15 cellular contexts compared by ENCODE assay signal in the genomic region with DNA sequence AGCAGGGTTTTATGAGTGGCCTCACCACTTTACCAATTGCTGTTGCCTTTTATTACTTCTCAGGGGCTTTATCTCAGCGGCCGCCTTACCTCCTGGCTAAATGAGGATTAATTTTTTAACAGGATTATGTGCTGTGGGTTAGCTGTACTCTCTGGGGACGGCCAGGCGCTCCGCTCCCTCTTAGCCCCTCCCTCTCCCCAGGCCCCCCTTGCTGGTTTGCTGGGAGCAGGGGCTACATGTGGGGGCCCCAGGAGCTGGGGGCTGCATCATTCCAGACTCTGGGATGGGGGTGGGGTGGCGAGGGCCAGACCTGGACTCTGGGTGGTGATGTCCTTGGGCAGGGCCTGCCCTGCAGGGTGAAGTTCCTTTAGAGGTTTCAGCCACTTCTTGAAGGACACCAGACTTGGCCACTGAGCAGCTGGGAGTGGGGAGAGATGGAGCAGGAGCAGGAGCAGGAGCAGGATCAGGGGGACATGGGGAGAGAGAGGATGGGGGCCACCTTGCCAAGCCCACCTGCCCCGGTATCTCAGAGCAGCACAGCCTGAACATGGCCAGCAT.
A peak's percentile ranks its signal among the peaks of the same experiment; 100 is the strongest.
DNase-seq lines count a peak whose midpoint lies in the region; ATAC-seq and TF ChIP-seq lines count a peak whose summit lies in the region.
"Had no signal": no experiment of that assay in that cellular context is flagged by ENCODE, and none has a peak within 500 bp of the region (broad histone marks: within the 10 kb centered on the region; RNA-seq: fewer than 3 reads in every experiment).

No MANE protein-coding gene starts in this region.

- H3K27ac ChIP-seq in right cardiac atrium (ENCODE audit: low read length) (no peak overlapping the region), heart right ventricle (no peak overlapping the region), lung (ENCODE audit: low read depth in 1 of 2, low read length in 1 of 2) (no peak overlapping the region)
- H3K27ac ChIP-seq: uterus had no signal

- intact Hi-C loops in right cardiac atrium (cut with DNase I) (no loop called here), heart right ventricle (cut with DNase I) (loop anchor here in 1 of 10 donors (10.0 kb wide), 1 partner anchor 1899 kb away; no protein-coding TSS in a partner anchor), CD14-positive monocyte (cut with micrococcal nuclease) (loop anchor here in 1 of 2 donors (10.0 kb wide), 1 partner anchor 59 kb away; no protein-coding TSS in a partner anchor)

- H3K4me1 ChIP-seq in right cardiac atrium (ENCODE audit: control insufficient read depth, insufficient read depth, low read length) (no peaks in the 10 kb centered on the region), heart right ventricle (no peaks in the 10 kb centered on the region), lung (ENCODE audit: control insufficient read depth in 2 of 2, insufficient read depth in 2 of 2, low read length in 2 of 2) (peaks cover 0 to 3% of the 10 kb centered on the region in 2 donors)
- H3K4me1 ChIP-seq: uterus had no signal

- H3K4me3 Mint-ChIP-seq in CD14-positive monocyte: no peak overlapping the region
- H3K4me3 Mint-ChIP-seq: effector memory CD8-positive, alpha-beta T cell had no signal

- no peak for TF ChIP-seq CTCF in heart right ventricle (IDR thresholded peaks at IDR 0.05)
- TF ChIP-seq CTCF in lung (IDR thresholded peaks at IDR 0.05; ENCODE audit: control extremely low read depth, extremely low read depth): no peak
- no peak for TF ChIP-seq CTCF in CD14-positive monocyte (IDR thresholded peaks at IDR 0.05)

- 82% methylated on average over 7 of the region's 7 CpGs for WGBS in right cardiac atrium
- 75 to 81% methylated on average over 6 to 7 of the region's 7 CpGs for WGBS in heart right ventricle, 2 donors
- WGBS in lung, 2 donors: 79 to 80% methylated on average over 6 of the region's 7 CpGs

- H3K9me3 ChIP-seq in right cardiac atrium (ENCODE audit: control insufficient read depth, low read length): peaks cover 2% of the 10 kb centered on the region
- H3K9me3 ChIP-seq in heart right ventricle: peaks cover 0 to 45% (median 9%) of the 10 kb centered on the region in 11 donors
- H3K9me3 ChIP-seq in lung (ENCODE audit: control insufficient read depth in 2 of 2, insufficient read depth in 1 of 2, low read length in 1 of 2): peaks cover 0 to 32% of the 10 kb centered on the region in 2 donors

- peaks cover 0 to 4% (median 0%) of the 10 kb centered on the region in 7 donors for H3K9me3 Mint-ChIP-seq in CD14-positive monocyte
- H3K9me3 Mint-ChIP-seq: effector memory CD8-positive, alpha-beta T cell had no signal

- ATAC-seq in right cardiac atrium (no peak), heart right ventricle (no peak), lung (ENCODE audit: insufficient read depth, low FRiP score) (no peak), GM18517 (IDR thresholded peaks at IDR 0.05; ENCODE audit: unreplicated experiment) (no peak), HG03565 (IDR thresholded peaks at IDR 0.05; ENCODE audit: unreplicated experiment) (no peak)
- ATAC-seq: effector memory CD8-positive, alpha-beta T cell had no signal

- H3K36me3 ChIP-seq in heart right ventricle (no peaks in the 10 kb centered on the region), lung (ENCODE audit: control insufficient read depth in 2 of 2, insufficient read depth in 2 of 2, low read length in 2 of 2) (no peaks in the 10 kb centered on the region)
- H3K36me3 ChIP-seq: uterus had no signal

- no peak overlapping the region for H3K27ac Mint-ChIP-seq in CD14-positive monocyte
- H3K27ac Mint-ChIP-seq: effector memory CD8-positive, alpha-beta T cell had no signal

- H3K27me3 Mint-ChIP-seq in CD14-positive monocyte (ENCODE audit: low read depth in 3 of 3): peaks cover 0 to 1% (median 0%) of the 10 kb centered on the region in 3 donors
- H3K27me3 Mint-ChIP-seq: effector memory CD8-positive, alpha-beta T cell had no signal

- no peaks in the 10 kb centered on the region for H3K27me3 ChIP-seq in right cardiac atrium (ENCODE audit: control insufficient read depth, insufficient read depth)
- H3K27me3 ChIP-seq in heart right ventricle: peaks cover 0 to 39% (median 10%) of the 10 kb centered on the region in 7 donors
- H3K27me3 ChIP-seq in lung (ENCODE audit: control insufficient read depth, insufficient read depth): no peaks in the 10 kb centered on the region
- H3K27me3 ChIP-seq: uterus had no signal

- no peaks in the 10 kb centered on the region for H3K36me3 Mint-ChIP-seq in CD14-positive monocyte

- no peak overlapping the region for H3K4me3 ChIP-seq in right cardiac atrium (ENCODE audit: low read length)
- H3K4me3 ChIP-seq in heart right ventricle: no peak overlapping the region
- H3K4me3 ChIP-seq in lung: no peak overlapping the region
- H3K4me3 ChIP-seq: uterus had no signal

- DNase-seq in right cardiac atrium (peak; percentile 16 to 61 (median 44)), heart right ventricle (no peak), RPMI8226 (peak; percentile 4), lung (ENCODE audit: low spot score) (peak; percentile 30), CD14-positive monocyte (ENCODE audit: low spot score) (no peak), cerebellum (ENCODE audit: low spot score) (no peak)
- DNase-seq: central memory CD4-positive, alpha-beta T cell; effector memory CD8-positive, alpha-beta T cell; hypothalamus; NCI-H187 treated with DMSO at 0.1 percent for 48 hours; NCI-H524; stimulated activated naive CD4-positive, alpha-beta T cell treated with Interleukin-2 at 50 U/mL for 16 hours; uterus had no signal

- H3K4me1 Mint-ChIP-seq in CD14-positive monocyte: no peaks in the 10 kb centered on the region

Comparison
In these comparisons a context has a peak if more than half of its experiments do, and no peak if none do; other contexts are left out.
1. DNase-seq: peak in right cardiac atrium (3 of 3), RPMI8226 (single experiment) and lung (single experiment); none in heart right ventricle (0 of 2), CD14-positive monocyte (single experiment) and cerebellum (single experiment).